In the genomic region with DNA sequence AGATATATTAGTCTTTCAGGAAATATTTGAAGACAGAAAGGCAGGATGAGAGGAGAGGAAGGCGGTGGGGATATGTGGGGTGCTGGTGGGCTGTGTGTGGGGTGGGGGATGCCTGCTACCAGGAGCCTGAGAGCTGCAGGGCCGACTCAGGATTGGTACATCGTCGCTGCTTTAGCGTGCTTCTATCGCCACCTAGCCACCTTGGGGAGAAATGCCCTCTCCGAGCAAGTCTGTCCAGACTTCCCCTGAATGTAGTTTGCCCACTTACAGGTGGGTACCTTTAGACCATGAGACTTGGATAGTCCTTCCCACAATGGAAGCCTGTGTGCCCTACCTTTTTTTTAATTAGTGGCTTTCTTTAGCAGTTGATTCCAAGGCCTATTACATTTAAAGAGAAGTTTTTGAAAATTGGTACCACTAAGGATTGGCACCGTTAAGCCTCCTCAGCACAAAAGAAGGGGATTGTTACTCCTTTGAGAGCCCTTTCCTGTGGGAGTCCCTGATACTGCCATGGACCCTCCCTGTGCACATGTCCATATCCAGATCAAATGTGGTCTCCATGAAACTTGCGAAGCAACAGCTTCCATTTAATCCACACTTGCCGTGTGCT, we compare ENCODE assay signal across 1 cellular context.
TF ChIP-seq lines count a peak whose summit lies in the region.

No MANE protein-coding gene starts in this region.

TF ChIP-seq in Ishikawa, 13 proteins besides CTCF, POLR2A, EP300 and RAD21 (continued from another document):
- TF ChIP-seq, protein P1, sequence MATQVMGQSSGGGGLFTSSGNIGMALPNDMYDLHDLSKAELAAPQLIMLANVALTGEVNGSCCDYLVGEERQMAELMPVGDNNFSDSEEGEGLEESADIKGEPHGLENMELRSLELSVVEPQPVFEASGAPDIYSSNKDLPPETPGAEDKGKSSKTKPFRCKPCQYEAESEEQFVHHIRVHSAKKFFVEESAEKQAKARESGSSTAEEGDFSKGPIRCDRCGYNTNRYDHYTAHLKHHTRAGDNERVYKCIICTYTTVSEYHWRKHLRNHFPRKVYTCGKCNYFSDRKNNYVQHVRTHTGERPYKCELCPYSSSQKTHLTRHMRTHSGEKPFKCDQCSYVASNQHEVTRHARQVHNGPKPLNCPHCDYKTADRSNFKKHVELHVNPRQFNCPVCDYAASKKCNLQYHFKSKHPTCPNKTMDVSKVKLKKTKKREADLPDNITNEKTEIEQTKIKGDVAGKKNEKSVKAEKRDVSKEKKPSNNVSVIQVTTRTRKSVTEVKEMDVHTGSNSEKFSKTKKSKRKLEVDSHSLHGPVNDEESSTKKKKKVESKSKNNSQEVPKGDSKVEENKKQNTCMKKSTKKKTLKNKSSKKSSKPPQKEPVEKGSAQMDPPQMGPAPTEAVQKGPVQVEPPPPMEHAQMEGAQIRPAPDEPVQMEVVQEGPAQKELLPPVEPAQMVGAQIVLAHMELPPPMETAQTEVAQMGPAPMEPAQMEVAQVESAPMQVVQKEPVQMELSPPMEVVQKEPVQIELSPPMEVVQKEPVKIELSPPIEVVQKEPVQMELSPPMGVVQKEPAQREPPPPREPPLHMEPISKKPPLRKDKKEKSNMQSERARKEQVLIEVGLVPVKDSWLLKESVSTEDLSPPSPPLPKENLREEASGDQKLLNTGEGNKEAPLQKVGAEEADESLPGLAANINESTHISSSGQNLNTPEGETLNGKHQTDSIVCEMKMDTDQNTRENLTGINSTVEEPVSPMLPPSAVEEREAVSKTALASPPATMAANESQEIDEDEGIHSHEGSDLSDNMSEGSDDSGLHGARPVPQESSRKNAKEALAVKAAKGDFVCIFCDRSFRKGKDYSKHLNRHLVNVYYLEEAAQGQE (IDR thresholded peaks at IDR 0.05; ENCODE audit: low read depth): no peak
- TF ChIP-seq TCF12 (IDR thresholded peaks at IDR 0.05; ENCODE audit: low read depth) (no peak), EGR1 (IDR thresholded peaks at IDR 0.05) (no peak), CREB1 (IDR thresholded peaks at IDR 0.05; ENCODE audit: low read depth) (no peak), TEAD4 (IDR thresholded peaks at IDR 0.05) (no peak)
TF ChIP-seq in Ishikawa: peak in this region for 0.
